18 cellular contexts compared by ENCODE assay signal in genomic region chr20:64220891-64221527, GRCh38. TPM values are rescaled to one million over a fixed set of nuclear protein-coding genes. Genes with fewer than 3 reads are reported as not detected.
"Had no signal": no experiment of that assay in that cellular context is flagged by ENCODE, and none has a peak within 500 bp of the region (broad histone marks: within the 10 kb centered on the region; RNA-seq: fewer than 3 reads in every experiment).

No MANE protein-coding gene starts in this region.

- ATAC-seq: activated CD8-positive, alpha-beta T cell treated with anti-CD3 and anti-CD28 coated beads, Interleukin-2, amount 10 ng/mL, durations not matched to agents 7 days and 5 days; gastroesophageal sphincter; heart right ventricle; left lobe of liver; naive thymus-derived CD8-positive, alpha-beta T cell; T-helper 17 cell had no signal

- DNase-seq: activated CD4-positive, alpha-beta T cell treated with anti-CD3 and anti-CD28 coated beads, Interleukin-2, amount 10 ng/mL, durations not matched to agents 24 days and 14 days; activated CD4-positive, CD25-positive, alpha-beta regulatory T cell; activated CD8-positive, alpha-beta memory T cell treated with anti-CD3 and anti-CD28 coated beads, Interleukin-2, amount 50 U/mL, for 4 hours; activated CD8-positive, alpha-beta T cell treated with anti-CD3 and anti-CD28 coated beads, Interleukin-2, amount 10 ng/mL, durations not matched to agents 7 days and 5 days; activated effector memory CD4-positive, alpha-beta T cell treated with anti-CD3 and anti-CD28 coated beads, Interleukin-2, amount 50 U/mL, for 16 hours; activated T-cell treated with anti-CD3 and anti-CD28 coated beads, Interleukin-2, amount 50 U/mL, for 48 hours; adrenal gland; heart right ventricle; islet precursor cell; naive thymus-derived CD8-positive, alpha-beta T cell; occipital lobe; T-helper 17 cell; trophoblast cell had no signal

RNA-seq across cellular contexts. Expression of gene MYT1, which starts 56.8 kb away (rescaled TPM):
- total RNA-seq: activated CD4-positive, alpha-beta T cell treated with anti-CD3 and anti-CD28 coated beads, Interleukin-2, amount 10 ng/mL, durations not matched to agents 24 days and 14 days; activated CD8-positive, alpha-beta T cell treated with anti-CD3 and anti-CD28 coated beads, Interleukin-2, amount 10 ng/mL, durations not matched to agents 7 days and 5 days; cardiac septum; left lobe of liver; mononuclear cell; naive thymus-derived CD8-positive, alpha-beta T cell; posterior vena cava; T-helper 17 cell had no signal
